Comparison of ENCODE assay signal across 9 cellular contexts in genomic region chr11:75565221-75565814, GRCh38. TPM values are rescaled to one million over a fixed set of nuclear protein-coding genes. Genes with fewer than 3 reads are reported as not detected.
DNase-seq lines count a peak whose midpoint lies in the region; ATAC-seq and TF ChIP-seq lines count a peak whose summit lies in the region.
"Had no signal": no experiment of that assay in that cellular context is flagged by ENCODE, and none has a peak within 500 bp of the region (broad histone marks: within the 10 kb centered on the region; RNA-seq: fewer than 3 reads in every experiment).

No MANE protein-coding gene starts in this region.

- intact Hi-C loops in left ventricle myocardium superior (cut with micrococcal nuclease): no loop called here

- H3K4me1 Mint-ChIP-seq in GM23338: peaks cover 39% of the 10 kb centered on the region

- H3K27me3 Mint-ChIP-seq in GM23338 (ENCODE audit: insufficient read depth, low read depth, poor library complexity): peaks cover 32% of the 10 kb centered on the region

- ATAC-seq in GM23338 (no peak), left ventricle myocardium superior (peak; percentile 27), HG02870 (IDR thresholded peaks at IDR 0.05; ENCODE audit: unreplicated experiment) (no peak)

- H3K4me1 ChIP-seq in GM23338 (ENCODE audit: insufficient read depth) (peaks cover 36% of the 10 kb centered on the region), adipocyte (ENCODE audit: control insufficient read depth, insufficient read depth, low read length) (peaks cover 59% of the 10 kb centered on the region), skeletal muscle tissue (ENCODE audit: control insufficient read depth in 3 of 3, insufficient read depth in 3 of 3, low read length in 3 of 3) (peaks cover 51 to 70% (median 61%) of the 10 kb centered on the region in 3 donors)

- H3K9ac ChIP-seq in adipocyte (ENCODE audit: low read length): peak overlapping the region; percentile 99
- peak overlapping the region in 2 of 3 donors; percentile 65 to 99 for H3K9ac ChIP-seq in skeletal muscle tissue (ENCODE audit: low read depth in 1 of 3, low read length in 3 of 3)

- H3K9me3 ChIP-seq in adipocyte (ENCODE audit: control insufficient read depth, low read length) (no peaks in the 10 kb centered on the region), skeletal muscle tissue (ENCODE audit: control insufficient read depth in 3 of 3, low read length in 3 of 3) (no peaks in the 10 kb centered on the region)

- H3K36me3 ChIP-seq in GM23338 (ENCODE audit: insufficient read depth): peaks cover 36% of the 10 kb centered on the region
- H3K36me3 ChIP-seq in adipocyte (ENCODE audit: control insufficient read depth, insufficient read depth, low read length, severe bottlenecking): peaks cover 52% of the 10 kb centered on the region
- H3K36me3 ChIP-seq in skeletal muscle tissue (ENCODE audit: control insufficient read depth in 3 of 3, insufficient read depth in 3 of 3, low read length in 3 of 3): peaks cover 37 to 42% (median 41%) of the 10 kb centered on the region in 3 donors

- H3K79me2 ChIP-seq in GM23338 (replicated peaks; ENCODE audit: insufficient read depth): peaks cover 70% of the 10 kb centered on the region

- H3K36me3 Mint-ChIP-seq in GM23338 (ENCODE audit: low read depth): peaks cover 73% of the 10 kb centered on the region

- peak overlapping the region; percentile 97 for H3K4me3 Mint-ChIP-seq in GM23338

- peaks cover 34% of the 10 kb centered on the region for H4K20me1 ChIP-seq in GM23338 (replicated peaks; ENCODE audit: insufficient read depth)

- H3K27me3 ChIP-seq in GM23338 (ENCODE audit: insufficient read depth) (no peaks in the 10 kb centered on the region), adipocyte (replicated peaks; ENCODE audit: control insufficient read depth, insufficient read depth, low read length) (no peaks in the 10 kb centered on the region), skeletal muscle tissue (ENCODE audit: control insufficient read depth in 3 of 3, insufficient read depth in 3 of 3, low read length in 3 of 3) (no peaks in the 10 kb centered on the region)

- TF ChIP-seq CTCF in GM23338 (conservative IDR thresholded peaks at IDR 0.05; ENCODE audit: low read depth in 2 of 2): no peak

- peak overlapping the region; percentile 98; the same call in 1 of the 2 replicates for H3K4me3 ChIP-seq in GM23338
- H3K4me3 ChIP-seq in adipocyte (ENCODE audit: low read length): peak overlapping the region; percentile 93
- peak overlapping the region; percentile 45 to 97 (median 96) for H3K4me3 ChIP-seq in skeletal muscle tissue (ENCODE audit: low read length in 3 of 3)

- H3K27ac ChIP-seq in GM23338 (ENCODE audit: low read depth) (peak overlapping the region; percentile 85), skeletal muscle tissue (ENCODE audit: low read depth, low read length) (peak overlapping the region; percentile 100)

- H3K9me2 ChIP-seq in GM23338 (ENCODE audit: insufficient read depth): no peaks in the 10 kb centered on the region

- peaks cover 13% of the 10 kb centered on the region for H3F3A ChIP-seq in GM23338 (replicated peaks; ENCODE audit: low read depth)

- DNase-seq in GM23338 (ENCODE audit: low spot score): no peak
- DNase-seq in adipocyte (ENCODE audit: low read depth): peak; percentile 79
- DNase-seq in left ventricle myocardium superior: peak; percentile 76
- DNase-seq in NOMO-1 treated with DMSO at 0.1 percent for 48 hours (lab: John Stamatoyannopoulos, UW; ENCODE audit: unreplicated experiment): no peak
- no peak for DNase-seq in SKM-1 (lab: John Stamatoyannopoulos, UW; ENCODE audit: unreplicated experiment)
- no peak for DNase-seq in NCI-H2227 (lab: John Stamatoyannopoulos, UW; ENCODE audit: unreplicated experiment)
- DNase-seq: NCI-H1105 had no signal

- H3K27ac Mint-ChIP-seq in GM23338: peak overlapping the region; percentile 85

- no peaks in the 10 kb centered on the region for H3K9me3 Mint-ChIP-seq in GM23338

- H3K4me2 ChIP-seq in GM23338: peak overlapping the region; percentile 86

- H2AFZ ChIP-seq in GM23338: no peak overlapping the region

TF ChIP-seq in GM23338, 12 proteins besides CTCF, POLR2A, EP300 and RAD21:
- TF ChIP-seq ZNF114 (CRISPR knock-in tag; IDR thresholded peaks at IDR 0.05): no peak
- no peak for TF ChIP-seq ZNF462 (CRISPR knock-in tag; IDR thresholded peaks at IDR 0.05)
- no peak for TF ChIP-seq ZNF331 (CRISPR knock-in tag; IDR thresholded peaks at IDR 0.05; ENCODE audit: low read depth)
- no peak for TF ChIP-seq ETS1 (IDR thresholded peaks at IDR 0.05)
TF ChIP-seq in GM23338: peak in this region for 0.

RNA-seq across cellular contexts. Expression of gene SERPINH1, which starts 3.3 kb away (rescaled TPM):
- total RNA-seq in GM23338 (2014; rRNA removed; shearing (Covaris generic)): 1,217 and 1,375 TPM in 2 replicates
- polyA plus RNA-seq in GM23338 (2016; fragmentation: Nextera tagmentation; extraction: Ambion mirVana): 238 and 269 TPM in 2 replicates
- total RNA-seq in left ventricle myocardium superior (58.5 TPM), skeletal muscle tissue (237 TPM)

RNA-seq across cellular contexts. Expression of gene GDPD5, which starts 39.6 kb away (rescaled TPM):
- total RNA-seq in GM23338 (2014; rRNA removed; shearing (Covaris generic)): 3.3 and 4.9 TPM in 2 replicates
- polyA plus RNA-seq in GM23338 (2016; fragmentation: Nextera tagmentation; extraction: Ambion mirVana): 1.6 and 1.7 TPM in 2 replicates
- 8.4 TPM for total RNA-seq in left ventricle myocardium superior
- 7.8 TPM for total RNA-seq in skeletal muscle tissue

Comparison
In these comparisons a context has a peak if more than half of its experiments do, and no peak if none do; other contexts are left out.
1. DNase-seq: peak in adipocyte (single experiment) and left ventricle myocardium superior (single experiment); none in GM23338 (single experiment), NOMO-1 treated with DMSO at 0.1 percent for 48 hours (single experiment), SKM-1 (single experiment) and NCI-H2227 (single experiment).
2. Peak in every context shown above with its lines, with median percentiles within 50 percentile points of each other: H3K4me3 ChIP-seq.